Comparison of ENCODE assay signal across 8 cellular contexts in genomic region chr5:90940227-90940995, GRCh38.
A peak's percentile ranks its signal among the peaks of the same experiment; 100 is the strongest.
DNase-seq lines count a peak whose midpoint lies in the region; ATAC-seq, FAIRE-seq and TF ChIP-seq lines count a peak whose summit lies in the region.

No MANE protein-coding gene starts in this region.

- no peak for FAIRE-seq in pancreas (lab: Jason Lieb, UNC)

- DNase-seq in ELF-1 (ENCODE audit: low read depth, low spot score) (peak; percentile 73), RWPE2 (ENCODE audit: low spot score) (no peak), epithelial cell of esophagus (ENCODE audit: low read depth) (peak; percentile 49), pancreas (peak in 1 of 6 donors; percentile 18), T1000 (lab: John Stamatoyannopoulos, UW) (no peak), germinal center (ENCODE audit: low spot score) (no peak)

- no peaks in the 10 kb centered on the region for H3K9me3 ChIP-seq in RWPE2 (ENCODE audit: severe bottlenecking)
- no peaks in the 10 kb centered on the region for H3K9me3 ChIP-seq in pancreas

- peak overlapping the region; percentile 45 for H3K27ac ChIP-seq in RWPE2 (ENCODE audit: poor library complexity, severe bottlenecking)
- H3K27ac ChIP-seq in pancreas = no peak overlapping the region

- no peaks in the 10 kb centered on the region for H3K36me3 ChIP-seq in RWPE2 (ENCODE audit: low read depth)
- no peaks in the 10 kb centered on the region for H3K36me3 ChIP-seq in pancreas

- WGBS in pancreas, 2 donors = 18 to 24% methylated on average over 1 of the region's 1 CpG

- H3K4me3 ChIP-seq in RWPE2 (ENCODE audit: severe bottlenecking) (no peak overlapping the region), epithelial cell of esophagus (ENCODE audit: low read length) (no peak overlapping the region), pancreas (no peak overlapping the region)

- H3K27me3 ChIP-seq in RWPE2 (ENCODE audit: insufficient read depth, poor library complexity, severe bottlenecking) (no peaks in the 10 kb centered on the region), pancreas (no peaks in the 10 kb centered on the region)

- TF ChIP-seq CTCF in RWPE2 (IDR thresholded peaks at IDR 0.05; ENCODE audit: poor library complexity, severe bottlenecking) (no peak), epithelial cell of esophagus (IDR thresholded peaks at IDR 0.05; ENCODE audit: insufficient read depth, low read depth, low read length, missing control alignments) (no peak), pancreas (IDR thresholded peaks at IDR 0.05) (no peak)

- H3K4me1 ChIP-seq in RWPE2 (ENCODE audit: insufficient read depth, poor library complexity, severe bottlenecking) (peaks cover 51% of the 10 kb centered on the region), pancreas (peaks cover 0 to 10% (median 5%) of the 10 kb centered on the region in 3 donors)

- ATAC-seq in GM21381 (IDR thresholded peaks at IDR 0.05; ENCODE audit: unreplicated experiment) = peak; percentile 95
- peak; percentile 100 for ATAC-seq in HG03469 (IDR thresholded peaks at IDR 0.05; ENCODE audit: unreplicated experiment)
- ATAC-seq in RWPE2 (ENCODE audit: low read depth) = peak; percentile 63
- peak in 3 of 4 donors; percentile 64 to 90 (median 82) for ATAC-seq in pancreas

- intact Hi-C loops in pancreas (cut with DNase I) = no loop called here

Comparison
In these comparisons a context has a peak if more than half of its experiments do, and no peak if none do; other contexts are left out.
1. DNase-seq: peak in ELF-1 (single experiment) and epithelial cell of esophagus (single experiment); none in RWPE2 (single experiment), T1000 (single experiment) and germinal center (single experiment).
2. Peak in every context shown above with its lines, with median percentiles within 50 percentile points of each other: ATAC-seq.